ENCODE assay signal across 18 cellular contexts in the genomic region with DNA sequence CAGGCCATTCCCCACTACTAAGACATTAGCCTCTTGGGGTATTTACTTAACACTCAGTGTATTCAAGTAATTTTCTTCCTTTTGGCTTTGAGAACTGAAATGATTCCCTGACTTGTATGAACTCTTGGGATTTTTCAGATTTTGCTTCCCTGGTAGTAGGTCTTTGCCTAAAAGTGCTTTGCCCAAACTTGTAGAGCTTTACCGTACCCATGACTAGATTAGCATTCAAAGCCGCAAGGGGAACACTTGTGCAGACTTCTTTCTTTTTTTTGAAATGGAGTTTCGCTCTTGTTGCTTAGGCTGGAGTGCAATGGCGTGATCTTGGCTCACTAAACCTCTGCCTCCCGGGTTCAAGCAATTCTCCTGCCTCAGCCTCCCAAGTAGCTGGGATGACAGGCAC. TPM values are rescaled to one million over a fixed set of nuclear protein-coding genes. Genes with fewer than 3 reads are reported as not detected.
DNase-seq lines count a peak whose midpoint lies in the region; ATAC-seq, FAIRE-seq and TF ChIP-seq lines count a peak whose summit lies in the region.
"Had no signal": no experiment of that assay in that cellular context is flagged by ENCODE, and none has a peak within 500 bp of the region (broad histone marks: within the 10 kb centered on the region; RNA-seq: fewer than 3 reads in every experiment).

No MANE protein-coding gene starts in this region.

- H3K36me3 ChIP-seq in keratinocyte (ENCODE audit: control insufficient read depth in 2 of 2, extremely low read depth in 1 of 2, insufficient read depth in 2 of 2, low read length in 2 of 2): no peaks in the 10 kb centered on the region
- H3K36me3 ChIP-seq: HAP-1 had no signal

- no peak overlapping the region for H3K27ac Mint-ChIP-seq in T-helper 2 cell treated with Interferon-gamma antibody and Interleukin-4, amounts not matched to agents 5 μg/mL and 100 μg/mL, for 36 hours
- H3K27ac Mint-ChIP-seq: GM23338, HFFc6 had no signal

- dilution Hi-C loops in keratinocyte (cut with MboI; ENCODE audit: extremely low pct_ligation_motif_present, low sequenced_read_pairs): no loop called here

- H3K36me3 Mint-ChIP-seq in T-helper 2 cell treated with Interferon-gamma antibody and Interleukin-4, amounts not matched to agents 5 μg/mL and 100 μg/mL, for 36 hours (ENCODE audit: low read depth): peaks cover 4% of the 10 kb centered on the region

- H3K9ac ChIP-seq in keratinocyte (ENCODE audit: control insufficient read depth, extremely low read depth, insufficient read depth, low read length): no peak overlapping the region

- peaks cover 16% of the 10 kb centered on the region for H3K79me2 ChIP-seq in keratinocyte (ENCODE audit: control insufficient read depth, insufficient read depth, low read length)

- H3K9me1 ChIP-seq in keratinocyte (ENCODE audit: control insufficient read depth, extremely low read depth, insufficient read depth, low read length): no peaks in the 10 kb centered on the region

- no peaks in the 10 kb centered on the region for H4K20me1 ChIP-seq in keratinocyte (ENCODE audit: control insufficient read depth, extremely low read depth, insufficient read depth, low read length)

- peak; percentile 48 for FAIRE-seq in keratinocyte (lab: Jason Lieb, UNC)
- FAIRE-seq: GM12891, GM18507 had no signal

- ATAC-seq in esophagus mucosa: peak; percentile 78
- ATAC-seq: GM23338 had no signal

- DNase-seq in epithelial cell of esophagus (ENCODE audit: low read depth): peak; percentile 39
- DNase-seq in keratinocyte (ENCODE audit: low read depth, low spot score): no peak
- no peak for DNase-seq in foreskin melanocyte
- no peak for DNase-seq in NCI-H1417 treated with DMSO at 0.1 percent for 48 hours (lab: John Stamatoyannopoulos, UW)
- DNase-seq in T-helper 2 cell treated with Interferon-gamma antibody and Interleukin-4, amounts not matched to agents 5 μg/mL and 100 μg/mL, for 36 hours (ENCODE audit: low spot score): no peak
- DNase-seq: C1 segment of cervical spinal cord; Calu3; CD4-positive, alpha-beta memory T cell; COR-L47; DMS53; DMS79 treated with DMSO at 0.1 percent for 48 hours; GF-D8; HFFc6 had no signal

- H3K27ac ChIP-seq in keratinocyte (ENCODE audit: control insufficient read depth, insufficient read depth, low read length): peak overlapping the region; percentile 5

- H3K27me3 ChIP-seq in keratinocyte (ENCODE audit: control insufficient read depth, extremely low read depth, insufficient read depth, low read length): no peaks in the 10 kb centered on the region

- H3K9me3 Mint-ChIP-seq in T-helper 2 cell treated with Interferon-gamma antibody and Interleukin-4, amounts not matched to agents 5 μg/mL and 100 μg/mL, for 36 hours: no peaks in the 10 kb centered on the region
- H3K9me3 Mint-ChIP-seq: CD4-positive, alpha-beta memory T cell; GM23338; HFFc6 had no signal

- no peak for TF ChIP-seq CTCF in epithelial cell of esophagus (IDR thresholded peaks at IDR 0.05; ENCODE audit: insufficient read depth, low read depth, low read length, missing control alignments)
- TF ChIP-seq CTCF in keratinocyte (optimal IDR thresholded peaks at IDR 0.05 in 1 of 3, IDR thresholded peaks at IDR 0.05 in 1 of 3, conservative IDR thresholded peaks at IDR 0.05 in 1 of 3; ENCODE audit: extremely low read depth in 1 of 3, insufficient read depth in 2 of 3, low read length in 3 of 3): no peak

- H3K27me3 Mint-ChIP-seq in T-helper 2 cell treated with Interferon-gamma antibody and Interleukin-4, amounts not matched to agents 5 μg/mL and 100 μg/mL, for 36 hours (ENCODE audit: low read depth): peaks cover 15% of the 10 kb centered on the region
- H3K27me3 Mint-ChIP-seq: CD4-positive, alpha-beta memory T cell had no signal

- H2AFZ ChIP-seq in keratinocyte (ENCODE audit: control insufficient read depth, low read length): peak overlapping the region; percentile 82
- H2AFZ ChIP-seq: GM23338 had no signal

- peaks cover 17% of the 10 kb centered on the region for H3K4me1 ChIP-seq in keratinocyte (ENCODE audit: control insufficient read depth, extremely low read depth, insufficient read depth, low read length)

- H3K9me3 ChIP-seq in keratinocyte (ENCODE audit: control insufficient read depth, low read depth, low read length): no peaks in the 10 kb centered on the region
- H3K9me3 ChIP-seq: HAP-1 had no signal

- H3K4me2 ChIP-seq in keratinocyte (ENCODE audit: control insufficient read depth, extremely low read depth, insufficient read depth, low read depth, low read length): peak overlapping the region; percentile 48
- H3K4me2 ChIP-seq: GM23338 had no signal

- H3K4me1 Mint-ChIP-seq in T-helper 2 cell treated with Interferon-gamma antibody and Interleukin-4, amounts not matched to agents 5 μg/mL and 100 μg/mL, for 36 hours (ENCODE audit: low read depth): peaks cover 2% of the 10 kb centered on the region
- H3K4me1 Mint-ChIP-seq: GM23338 had no signal

- no peak overlapping the region for H3K4me3 Mint-ChIP-seq in T-helper 2 cell treated with Interferon-gamma antibody and Interleukin-4, amounts not matched to agents 5 μg/mL and 100 μg/mL, for 36 hours
- H3K4me3 Mint-ChIP-seq: CD4-positive, alpha-beta memory T cell; GM23338; HFFc6 had no signal

- no peak overlapping the region for H3K4me3 ChIP-seq in epithelial cell of esophagus (ENCODE audit: low read length)
- no peak overlapping the region for H3K4me3 ChIP-seq in keratinocyte (ENCODE audit: control insufficient read depth in 2 of 3, extremely low read depth in 1 of 3, insufficient read depth in 2 of 3, low read depth in 1 of 3, low read length in 3 of 3)
- H3K4me3 ChIP-seq: GM23338, HAP-1 had no signal

RNA-seq across cellular contexts. Expression of a gene that starts 6.1 kb away (rescaled TPM):
- 15.9 TPM for total RNA-seq in esophagus mucosa
- polyA plus RNA-seq in keratinocyte: 27.8 to 34.9 TPM (median 34.1 TPM) in 3 replicates
- 36.7 TPM for polyA plus RNA-seq in keratinocyte (2011; ENCODE audit: low read depth)
- polyA plus RNA-seq in keratinocyte (2011; cell fraction: cytosol; rRNA removed): 24.0 and 44.3 TPM in 2 replicates
- 43.4 and 54.3 TPM in 2 replicates for polyA plus RNA-seq in keratinocyte (2011; cell fraction: nucleus; rRNA removed)
- 19.3 and 20.4 TPM in 2 replicates for polyA plus RNA-seq in keratinocyte (2012; ENCODE audit: low replicate concordance)
- 26.8 to 43.6 TPM (median 37.0 TPM) in 3 replicates for polyA minus RNA-seq in keratinocyte
- 16.7 TPM for polyA minus RNA-seq in keratinocyte (2011; cell fraction: cytosol; rRNA and poly(A)+ RNA removed)
- 43.8 and 66.2 TPM in 2 replicates for polyA minus RNA-seq in keratinocyte (2011; cell fraction: nucleus; rRNA and poly(A)+ RNA removed)

RNA-seq across cellular contexts. Expression of a gene that starts 20.7 kb away (rescaled TPM):
- 19.0 TPM for total RNA-seq in esophagus mucosa
- polyA plus RNA-seq in keratinocyte: 17.7 to 46.3 TPM (median 32.5 TPM) in 3 replicates
- 3.7 TPM for polyA plus RNA-seq in keratinocyte (2011; ENCODE audit: low read depth)
- polyA plus RNA-seq in keratinocyte (2011; cell fraction: cytosol; rRNA removed): 22.8 and 42.5 TPM in 2 replicates
- 24.7 and 34.6 TPM in 2 replicates for polyA plus RNA-seq in keratinocyte (2011; cell fraction: nucleus; rRNA removed)
- 16.4 and 25.5 TPM in 2 replicates for polyA plus RNA-seq in keratinocyte (2012; ENCODE audit: low replicate concordance)
- polyA minus RNA-seq in keratinocyte: 9.1 to 20.9 TPM (median 13.2 TPM) in 3 replicates
- polyA minus RNA-seq in keratinocyte (2011; cell fraction: cytosol; rRNA and poly(A)+ RNA removed): 22.3 TPM
- polyA minus RNA-seq in keratinocyte (2011; cell fraction: nucleus; rRNA and poly(A)+ RNA removed): 5.4 and 11.2 TPM in 2 replicates
